In genomic region chr9:74527718-74528117, GRCh38 we compare ENCODE assay signal across 18 cellular contexts. TPM values are rescaled to one million over a fixed set of nuclear protein-coding genes. Genes with fewer than 3 reads are reported as not detected.
DNase-seq lines count a peak whose midpoint lies in the region; ATAC-seq and TF ChIP-seq lines count a peak whose summit lies in the region.
"Had no signal": no experiment of that assay in that cellular context is flagged by ENCODE, and none has a peak within 500 bp of the region (broad histone marks: within the 10 kb centered on the region; RNA-seq: fewer than 3 reads in every experiment).

No MANE protein-coding gene starts in this region.

- H3K4me3 ChIP-seq in HEK293 (ENCODE audit: low read depth, low read length) (no peak overlapping the region), WERI-Rb-1 (ENCODE audit: low read depth, low read length) (no peak overlapping the region)
- H3K4me3 ChIP-seq: GM12878, GM23248 had no signal

- H3K27ac ChIP-seq in HEK293 (ENCODE audit: extremely low read depth, low read depth, low read length) (no peak overlapping the region), WERI-Rb-1 (peak overlapping the region; percentile 43), temporal lobe (ENCODE audit: low read depth, low read length) (peak overlapping the region; percentile 17)
- H3K27ac ChIP-seq: GM23248 had no signal

- H3K4me1 ChIP-seq in HEK293 (ENCODE audit: control insufficient read depth, insufficient read depth, low read length), result no peaks in the 10 kb centered on the region
- H3K4me1 ChIP-seq: Caco-2 had no signal

- H3K9me3 ChIP-seq in HEK293 (ENCODE audit: control insufficient read depth, insufficient read depth, low read depth, low read length) (no peaks in the 10 kb centered on the region), WERI-Rb-1 (ENCODE audit: severe bottlenecking) (no peaks in the 10 kb centered on the region)
- H3K9me3 ChIP-seq: Caco-2 had no signal

- CTCF ChIA-PET in HEK293 (lab: Yijun Ruan, JAX), result no interaction called here

- TF ChIP-seq CTCF in HEK293 (tag by site-specific recombination; IDR thresholded peaks at IDR 0.05), result no peak
- no peak for TF ChIP-seq CTCF in WERI-Rb-1 (IDR thresholded peaks at IDR 0.05; ENCODE audit: low read depth, low read length)

- H3K27me3 ChIP-seq in WERI-Rb-1 (ENCODE audit: insufficient read depth, low read depth, severe bottlenecking), result no peaks in the 10 kb centered on the region

- ATAC-seq in GM18517 (IDR thresholded peaks at IDR 0.05; ENCODE audit: unreplicated experiment) (no peak), GM18867 (IDR thresholded peaks at IDR 0.05; ENCODE audit: unreplicated experiment) (no peak)
- ATAC-seq: GM12878, HCT116 had no signal

- DNase-seq in Daoy (ENCODE audit: low read depth) (peak; percentile 20), WERI-Rb-1 (no peak)
- DNase-seq: C1 segment of cervical spinal cord; Caco-2; CD4-positive, alpha-beta memory T cell; DMS153; DND-41; EL; GDM1; GM23248; H9 had no signal

- H3K36me3 ChIP-seq in HEK293 (ENCODE audit: control insufficient read depth in 2 of 2, insufficient read depth in 1 of 2, low read length in 2 of 2) (no peaks in the 10 kb centered on the region), WERI-Rb-1 (no peaks in the 10 kb centered on the region)

- POLR2A ChIA-PET in HEK293 (lab: Yijun Ruan, JAX), result no interaction called here

TF ChIP-seq in HEK293, 187 proteins besides CTCF, POLR2A, EP300 and RAD21:
- 0 out of 2 replicates have a peak, but pooled peaks have one; percentile 55 for TF ChIP-seq ATF2 (tag by site-specific recombination; IDR thresholded peaks at IDR 0.05; ENCODE audit: low read depth)
- 0 out of 2 replicates have a peak, but pooled peaks have one; percentile 14 for TF ChIP-seq ZNF629 (tag by site-specific recombination; IDR thresholded peaks at IDR 0.05)
- no peak for TF ChIP-seq SETDB1 (IDR thresholded peaks at IDR 0.05; ENCODE audit: insufficient read length, low read length)
- TF ChIP-seq GLIS1 (tag by site-specific recombination; IDR thresholded peaks at IDR 0.05), result no peak
- TF ChIP-seq ZNF10 (tag by site-specific recombination; IDR thresholded peaks at IDR 0.05), result no peak
- TF ChIP-seq ZNF174 (tag by site-specific recombination; IDR thresholded peaks at IDR 0.05), result no peak
- TF ChIP-seq WT1 (tag by site-specific recombination; IDR thresholded peaks at IDR 0.05), result no peak
- TF ChIP-seq ZNF692 (tag by site-specific recombination; IDR thresholded peaks at IDR 0.05), result no peak
- TF ChIP-seq ZNF350 (tag by site-specific recombination; IDR thresholded peaks at IDR 0.05), result no peak
- TF ChIP-seq ZNF501 (tag by site-specific recombination; IDR thresholded peaks at IDR 0.05), result no peak
- TF ChIP-seq ZBTB48 (tag by site-specific recombination; IDR thresholded peaks at IDR 0.05), result no peak
- TF ChIP-seq BCL11B (tag by site-specific recombination; IDR thresholded peaks at IDR 0.05; ENCODE audit: low read depth), result no peak
- no peak for TF ChIP-seq ZNF514 (tag by site-specific recombination; IDR thresholded peaks at IDR 0.05)
- no peak for TF ChIP-seq ZNF274 (IDR thresholded peaks at IDR 0.05; ENCODE audit: low read length)
- TF ChIP-seq ZNF274 (tag by site-specific recombination; IDR thresholded peaks at IDR 0.05; ENCODE audit: borderline replicate concordance), result no peak
- no peak for TF ChIP-seq ZNF777 (tag by site-specific recombination; IDR thresholded peaks at IDR 0.05; ENCODE audit: borderline replicate concordance)
- TF ChIP-seq TRIM28 (IDR thresholded peaks at IDR 0.05; ENCODE audit: borderline replicate concordance, low read length), result peak; percentile 58; the same call in 1 of the 2 replicates

RNA-seq across cellular contexts. Expression of gene RORB, which starts 30.6 kb away (rescaled TPM):
- total RNA-seq in Daoy (2014; rRNA removed; shearing (Covaris generic)), result 2.9 and 3.5 TPM in 2 replicates
- 49.9 TPM for total RNA-seq in temporal lobe
- total RNA-seq: A172; Caco-2; CD4-positive, alpha-beta memory T cell; GM23248 had no signal

Comparison
In these comparisons a context has a peak if more than half of its experiments do, and no peak if none do; other contexts are left out.
1. RNA of gene RORB, which starts 30.6 kb away (total RNA-seq): 49.9 TPM in temporal lobe (single experiment); 2.9 to 3.5 TPM in Daoy; every median in the first group is over 10 times any median in the second.